In the genomic region with DNA sequence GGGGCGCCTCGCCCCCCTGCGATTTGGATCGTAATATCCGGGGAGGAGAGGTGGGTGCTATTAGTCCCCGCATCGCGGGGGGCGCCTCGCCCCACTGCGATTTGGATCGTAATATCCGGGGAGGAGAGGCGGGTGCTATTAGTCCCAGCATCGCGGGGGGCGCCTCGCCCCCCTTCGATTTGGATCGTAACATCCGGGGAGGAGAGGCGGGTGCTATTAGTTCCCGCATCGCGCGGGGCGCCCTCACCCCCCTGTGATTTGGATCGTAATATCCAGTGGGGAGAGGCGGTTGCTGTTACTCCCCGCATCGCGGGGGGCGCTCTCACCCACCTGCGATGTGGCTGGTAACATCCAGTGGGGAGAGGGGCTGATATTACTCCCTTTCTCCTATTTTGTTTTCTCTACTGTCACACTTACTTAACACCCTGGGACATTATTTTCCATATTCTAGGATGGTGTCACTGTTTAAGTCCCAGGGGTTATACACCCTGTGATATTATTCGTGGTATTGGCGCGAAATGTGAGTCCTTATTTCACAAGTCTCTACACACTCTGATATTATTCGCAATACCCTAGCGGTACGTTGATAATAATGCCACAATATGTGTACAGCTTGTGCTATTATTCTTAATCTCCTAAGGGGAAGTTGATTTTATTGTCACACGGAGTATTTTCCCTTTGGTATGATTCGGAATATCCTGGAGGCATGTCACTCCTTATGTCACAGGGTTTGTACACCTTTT, we compare ENCODE assay signal across 8 cellular contexts. TPM values are rescaled to one million over a fixed set of nuclear protein-coding genes. Genes with fewer than 3 reads are reported as not detected.
A peak's percentile ranks its signal among the peaks of the same experiment; 100 is the strongest.
DNase-seq lines count a peak whose midpoint lies in the region; ATAC-seq and TF ChIP-seq lines count a peak whose summit lies in the region.

No MANE protein-coding gene starts in this region.

- POLR2A ChIA-PET in CD8-positive, alpha-beta T cell (lab: Charles Lee), result no interaction called here
- POLR2A ChIA-PET in activated CD4-positive, alpha-beta memory T cell treated with anti-CD3 and anti-CD28 coated beads, Interleukin-2, amount 10 ng/mL, durations not matched to agents 7 days and 5 days (lab: Charles Lee), result no interaction called here

- peak overlapping the region; percentile 76 for H3K4me3 Mint-ChIP-seq in CD8-positive, alpha-beta T cell
- no peak overlapping the region for H3K4me3 Mint-ChIP-seq in activated CD4-positive, alpha-beta memory T cell treated with anti-CD3 and anti-CD28 coated beads, Interleukin-2, amount 10 ng/mL, durations not matched to agents 7 days and 5 days

- H3K9me3 Mint-ChIP-seq in CD8-positive, alpha-beta T cell, result no peaks in the 10 kb centered on the region
- H3K9me3 Mint-ChIP-seq in activated CD4-positive, alpha-beta memory T cell treated with anti-CD3 and anti-CD28 coated beads, Interleukin-2, amount 10 ng/mL, durations not matched to agents 7 days and 5 days, result no peaks in the 10 kb centered on the region

- no peaks in the 10 kb centered on the region for H3K36me3 ChIP-seq in CD8-positive, alpha-beta T cell (ENCODE audit: insufficient read depth, low read length)

- peak overlapping the region; percentile 41 for H3K4me3 ChIP-seq in CD8-positive, alpha-beta T cell (ENCODE audit: low read depth, low read length)
- no peak overlapping the region for H3K4me3 ChIP-seq in fibroblast of mammary gland (ENCODE audit: control insufficient read depth, low read depth, low read length)

- peak; percentile 9 to 74 (median 52) for DNase-seq in CD8-positive, alpha-beta T cell
- DNase-seq in HuH-7.5 (ENCODE audit: low spot score) (peak; percentile 58), fibroblast of mammary gland (ENCODE audit: low read depth) (no peak), NCI-H146 (lab: John Stamatoyannopoulos, UW) (no peak)
- peak; percentile 30 for DNase-seq in activated CD4-positive, alpha-beta memory T cell treated with anti-CD3 and anti-CD28 coated beads, Interleukin-2, amount 10 ng/mL, durations not matched to agents 7 days and 5 days
- DNase-seq in stimulated activated CD4-positive, alpha-beta T cell treated with anti-CD3 and anti-CD28 coated beads, Interleukin-4, amount 100 ng/mL, for 48 hours (ENCODE audit: low read depth in 2 of 2), result peak; percentile 14 to 53

- H3K9me3 ChIP-seq in CD8-positive, alpha-beta T cell (ENCODE audit: low read length), result no peaks in the 10 kb centered on the region

- H3K4me1 Mint-ChIP-seq in CD8-positive, alpha-beta T cell (ENCODE audit: low read depth), result peaks cover 5% of the 10 kb centered on the region
- peaks cover 14% of the 10 kb centered on the region for H3K4me1 Mint-ChIP-seq in activated CD4-positive, alpha-beta memory T cell treated with anti-CD3 and anti-CD28 coated beads, Interleukin-2, amount 10 ng/mL, durations not matched to agents 7 days and 5 days

- H3K27me3 ChIP-seq in CD8-positive, alpha-beta T cell (ENCODE audit: insufficient read depth, low read length), result no peaks in the 10 kb centered on the region

- intact Hi-C loops in CD8-positive, alpha-beta T cell (cut with DNase I, micrococcal nuclease), result no loop called here

- no peak overlapping the region for H3K27ac ChIP-seq in CD8-positive, alpha-beta T cell (ENCODE audit: low read depth, low read length)

- no peak overlapping the region for H3K27ac Mint-ChIP-seq in CD8-positive, alpha-beta T cell
- H3K27ac Mint-ChIP-seq in activated CD4-positive, alpha-beta memory T cell treated with anti-CD3 and anti-CD28 coated beads, Interleukin-2, amount 10 ng/mL, durations not matched to agents 7 days and 5 days, result no peak overlapping the region

- peaks cover 17% of the 10 kb centered on the region for H3K27me3 Mint-ChIP-seq in CD8-positive, alpha-beta T cell (ENCODE audit: low read depth)
- peaks cover 15% of the 10 kb centered on the region for H3K27me3 Mint-ChIP-seq in activated CD4-positive, alpha-beta memory T cell treated with anti-CD3 and anti-CD28 coated beads, Interleukin-2, amount 10 ng/mL, durations not matched to agents 7 days and 5 days

- CTCF ChIA-PET in CD8-positive, alpha-beta T cell (lab: Charles Lee), result no interaction called here
- CTCF ChIA-PET in activated CD4-positive, alpha-beta memory T cell treated with anti-CD3 and anti-CD28 coated beads, Interleukin-2, amount 10 ng/mL, durations not matched to agents 7 days and 5 days (lab: Charles Lee), result no interaction called here

- TF ChIP-seq CTCF in CD8-positive, alpha-beta T cell (IDR thresholded peaks at IDR 0.05), result peak; percentile 44
- TF ChIP-seq CTCF in fibroblast of mammary gland (conservative IDR thresholded peaks at IDR 0.05; ENCODE audit: control insufficient read depth, insufficient read depth, low read depth, low read length), result peak; percentile 29

- ATAC-seq in CD8-positive, alpha-beta T cell, result peak; percentile 97
- ATAC-seq in GM19035 (IDR thresholded peaks at IDR 0.05; ENCODE audit: unreplicated experiment) (no peak), HG03457 (IDR thresholded peaks at IDR 0.05; ENCODE audit: unreplicated experiment) (no peak)

- no peaks in the 10 kb centered on the region for H3K36me3 Mint-ChIP-seq in CD8-positive, alpha-beta T cell
- no peaks in the 10 kb centered on the region for H3K36me3 Mint-ChIP-seq in activated CD4-positive, alpha-beta memory T cell treated with anti-CD3 and anti-CD28 coated beads, Interleukin-2, amount 10 ng/mL, durations not matched to agents 7 days and 5 days (ENCODE audit: low read depth)

- no peaks in the 10 kb centered on the region for H3K4me1 ChIP-seq in CD8-positive, alpha-beta T cell (ENCODE audit: insufficient read depth, low read length)

RNA-seq across cellular contexts. Expression of gene ALDH3B2, which starts 57.8 kb away (rescaled TPM):
- total RNA-seq in CD8-positive, alpha-beta T cell, result not detected
- not detected for total RNA-seq in activated CD4-positive, alpha-beta memory T cell treated with anti-CD3 and anti-CD28 coated beads, Interleukin-2, amount 10 ng/mL, durations not matched to agents 7 days and 5 days

Comparison
In these comparisons a context has a peak if more than half of its experiments do, and no peak if none do; other contexts are left out.
1. DNase-seq: peak in CD8-positive, alpha-beta T cell (7 of 7), HuH-7.5 (single experiment), activated CD4-positive, alpha-beta memory T cell treated with anti-CD3 and anti-CD28 coated beads, Interleukin-2, amount 10 ng/mL, durations not matched to agents 7 days and 5 days (single experiment) and stimulated activated CD4-positive, alpha-beta T cell treated with anti-CD3 and anti-CD28 coated beads, Interleukin-4, amount 100 ng/mL, for 48 hours (2 of 2); none in fibroblast of mammary gland (single experiment) and NCI-H146 (single experiment).